Comparison of ENCODE assay signal across 8 cellular contexts in the genomic region with DNA sequence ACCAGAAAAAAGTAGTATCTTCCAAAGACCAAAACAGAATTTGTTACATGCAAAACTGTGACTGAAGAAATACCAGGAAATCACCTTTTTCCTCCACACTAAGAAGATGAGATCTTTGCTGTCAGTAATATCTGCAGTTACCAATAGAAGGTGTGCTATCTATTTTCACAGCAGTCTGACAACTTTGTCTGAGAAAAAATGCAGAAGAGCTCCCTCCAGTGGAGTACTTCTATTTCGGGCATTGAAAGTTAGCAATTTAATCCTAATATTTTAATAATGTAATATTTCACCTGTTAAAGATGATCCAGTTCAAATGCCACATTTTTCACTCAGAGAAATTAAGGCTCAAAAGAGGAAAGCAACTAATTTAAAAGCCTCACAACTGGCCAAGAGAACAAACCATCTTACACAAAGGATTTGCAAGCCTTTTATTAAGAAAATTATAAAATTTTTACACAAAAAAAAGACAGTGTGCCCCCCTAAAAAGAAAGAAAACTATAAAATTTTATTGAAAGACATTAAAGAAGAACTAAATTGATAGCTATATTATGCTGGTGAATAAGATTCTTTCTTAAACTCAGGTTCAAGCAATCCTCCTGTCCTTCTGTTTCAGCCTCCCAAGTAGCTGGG. TPM values are rescaled to one million over a fixed set of nuclear protein-coding genes. Genes with fewer than 3 reads are reported as not detected.
DNase-seq lines count a peak whose midpoint lies in the region; ATAC-seq lines count a peak whose summit lies in the region.

No MANE protein-coding gene starts in this region.

- H3K36me3 ChIP-seq in mesenchymal stem cell (ENCODE audit: control insufficient read depth in 1 of 2, insufficient read depth in 2 of 2, low read depth in 1 of 2, low read length in 2 of 2) = no peaks in the 10 kb centered on the region

- H3K9me3 ChIP-seq in mesenchymal stem cell (ENCODE audit: control insufficient read depth, low read length) = no peaks in the 10 kb centered on the region

- no peaks in the 10 kb centered on the region for H3K9me3 Mint-ChIP-seq in activated T-cell treated with anti-CD3 and anti-CD28 coated beads, Interleukin-2, amount 50 U/mL, for 4 hours

- H3K4ac ChIP-seq in mesenchymal stem cell (ENCODE audit: low read depth in 1 of 2, low read length in 2 of 2) = no peak overlapping the region

- H3K23ac ChIP-seq in mesenchymal stem cell (ENCODE audit: low read length in 2 of 2) = no peak overlapping the region

- no peak overlapping the region for H2AFZ ChIP-seq in mesenchymal stem cell (ENCODE audit: low read depth, low read length)

- in situ Hi-C loops in G401 (cut with HindIII; ENCODE audit: low sequenced_read_pairs) = no loop called here

- no peak overlapping the region for H3K9ac ChIP-seq in mesenchymal stem cell (ENCODE audit: low read length)

- H3K18ac ChIP-seq in mesenchymal stem cell (ENCODE audit: low read depth in 1 of 2, low read length in 2 of 2) = no peak overlapping the region

- H2AK5ac ChIP-seq in mesenchymal stem cell (ENCODE audit: low read length, severe bottlenecking) = no peak overlapping the region

- no peaks in the 10 kb centered on the region for H3K27me3 Mint-ChIP-seq in activated T-cell treated with anti-CD3 and anti-CD28 coated beads, Interleukin-2, amount 50 U/mL, for 4 hours (ENCODE audit: low read depth)

- no peak overlapping the region for H3K27ac ChIP-seq in mesenchymal stem cell (ENCODE audit: low read length, poor library complexity, severe bottlenecking)

- H3K4me3 Mint-ChIP-seq in activated T-cell treated with anti-CD3 and anti-CD28 coated beads, Interleukin-2, amount 50 U/mL, for 4 hours = no peak overlapping the region

- H4K91ac ChIP-seq in mesenchymal stem cell (ENCODE audit: low read length) = no peak overlapping the region

- H3K27me3 ChIP-seq in mesenchymal stem cell (ENCODE audit: control insufficient read depth in 1 of 2, insufficient read depth in 1 of 2, low read length in 2 of 2) = no peaks in the 10 kb centered on the region

- peak; percentile 57 for ATAC-seq in GM21381 (IDR thresholded peaks at IDR 0.05; ENCODE audit: unreplicated experiment)
- ATAC-seq in activated T-cell treated with anti-CD3 and anti-CD28 coated beads, Interleukin-2, amount 50 U/mL, for 4 hours = no peak

- no peak overlapping the region for H2BK12ac ChIP-seq in mesenchymal stem cell (ENCODE audit: low read length in 2 of 2)

- H2BK15ac ChIP-seq in mesenchymal stem cell (ENCODE audit: low read depth, poor library complexity, severe bottlenecking) = no peak overlapping the region

- H3K36me3 Mint-ChIP-seq in activated T-cell treated with anti-CD3 and anti-CD28 coated beads, Interleukin-2, amount 50 U/mL, for 4 hours (ENCODE audit: insufficient read depth) = no peaks in the 10 kb centered on the region

- no CpG with 5 or more reads among the region's 1 CpG for WGBS in mesenchymal stem cell

- DNase-seq in G401 (ENCODE audit: low spot score) (peak; percentile 36), LHCN-M2 (ENCODE audit: low read depth) (peak; percentile 52), astrocyte of the hippocampus (ENCODE audit: low read depth, low spot score) (peak; percentile 48), mesenchymal stem cell (peak; percentile 52), KG1 (lab: John Stamatoyannopoulos, UW) (no peak)
- DNase-seq in activated T-cell treated with anti-CD3 and anti-CD28 coated beads, Interleukin-2, amount 50 U/mL, for 4 hours = no peak
- DNase-seq in activated CD8-positive, alpha-beta memory T cell treated with anti-CD3 and anti-CD28 coated beads, Interleukin-2, amount 50 U/mL, for 4 hours = no peak

- no peak overlapping the region for H2BK5ac ChIP-seq in mesenchymal stem cell (ENCODE audit: low read depth, low read length, poor library complexity, severe bottlenecking)

- no peak overlapping the region for H4K8ac ChIP-seq in mesenchymal stem cell (ENCODE audit: low read length)

- H3K79me1 ChIP-seq in mesenchymal stem cell (replicated peaks; ENCODE audit: low read length, poor library complexity, severe bottlenecking) = peaks cover 14% of the 10 kb centered on the region

- H3K4me3 ChIP-seq in mesenchymal stem cell (ENCODE audit: insufficient read depth in 1 of 2, low read depth in 1 of 2, low read length in 2 of 2) = no peak overlapping the region

- H3K4me1 Mint-ChIP-seq in activated T-cell treated with anti-CD3 and anti-CD28 coated beads, Interleukin-2, amount 50 U/mL, for 4 hours (ENCODE audit: low read depth) = no peaks in the 10 kb centered on the region

- no peak overlapping the region for H3K14ac ChIP-seq in mesenchymal stem cell (ENCODE audit: low read length in 2 of 2)

- H2BK120ac ChIP-seq in mesenchymal stem cell (ENCODE audit: low read depth, low read length) = no peak overlapping the region

- no peaks in the 10 kb centered on the region for H3K4me1 ChIP-seq in mesenchymal stem cell (ENCODE audit: control insufficient read depth, insufficient read depth, low read depth, low read length)

- H3K4me2 ChIP-seq in mesenchymal stem cell (ENCODE audit: low read length, poor library complexity, severe bottlenecking) = no peak overlapping the region

RNA-seq across cellular contexts. Expression of a gene that starts 50.6 kb away (rescaled TPM):
- total RNA-seq in G401 (2014; rRNA removed; shearing (Covaris generic)) = 164 and 223 TPM in 2 replicates
- total RNA-seq in LHCN-M2 (2014; rRNA removed) = 19.7 and 20.9 TPM in 2 replicates
- polyA plus RNA-seq in LHCN-M2 (2012) = 3.8 TPM
- 1.6 TPM for polyA plus RNA-seq in mesenchymal stem cell (2013, experiment 1 of 2)
- 1.5 TPM for polyA plus RNA-seq in mesenchymal stem cell (2013, experiment 2 of 2)
- total RNA-seq in activated T-cell treated with anti-CD3 and anti-CD28 coated beads, Interleukin-2, amount 50 U/mL, for 4 hours = 1 to 10 TPM; 2.4 to 4.3 (median 3.8) TPM

Comparison
In these comparisons a context has a peak if more than half of its experiments do, and no peak if none do; other contexts are left out.
1. DNase-seq: peak in G401 (single experiment), LHCN-M2 (single experiment), astrocyte of the hippocampus (single experiment) and mesenchymal stem cell (single experiment); none in KG1 (single experiment), activated T-cell treated with anti-CD3 and anti-CD28 coated beads, Interleukin-2, amount 50 U/mL, for 4 hours (single experiment) and activated CD8-positive, alpha-beta memory T cell treated with anti-CD3 and anti-CD28 coated beads, Interleukin-2, amount 50 U/mL, for 4 hours (single experiment).